In genomic region chr19:2345794-2346663, GRCh38 we compare ENCODE assay signal across 12 cellular contexts. TPM values are rescaled to one million over a fixed set of nuclear protein-coding genes. Genes with fewer than 3 reads are reported as not detected.
DNase-seq lines count a peak whose midpoint lies in the region; ATAC-seq, FAIRE-seq and TF ChIP-seq lines count a peak whose summit lies in the region.
"Had no signal": no experiment of that assay in that cellular context is flagged by ENCODE, and none has a peak within 500 bp of the region (broad histone marks: within the 10 kb centered on the region; RNA-seq: fewer than 3 reads in every experiment).

No MANE protein-coding gene starts in this region.

- FAIRE-seq in frontal cortex (lab: Jason Lieb, UNC), result no peak

- H3K4me3 Mint-ChIP-seq in stimulated activated naive B cell treated with anti-CD40 and anti-IgM and Interleukin-4, amounts not matched to agents 10 μg/mL and 1 μg/mL and 100 μg/mL, for 72 hours, result no peak overlapping the region
- H3K4me3 Mint-ChIP-seq in chondrocyte (ENCODE audit: unreplicated experiment), result no peak overlapping the region
- H3K4me3 Mint-ChIP-seq: dendritic cell treated with granulocyte-macrophage colony-stimulating factor and Interleukin-4, amounts not matched to agents 40 ng/mL and 50 ng/mL, for 4 days had no signal

- peak overlapping the region; percentile 2 for H3K27ac Mint-ChIP-seq in stimulated activated naive B cell treated with anti-CD40 and anti-IgM and Interleukin-4, amounts not matched to agents 10 μg/mL and 1 μg/mL and 100 μg/mL, for 72 hours
- H3K27ac Mint-ChIP-seq in chondrocyte (ENCODE audit: unreplicated experiment), result no peak overlapping the region
- H3K27ac Mint-ChIP-seq: dendritic cell treated with granulocyte-macrophage colony-stimulating factor and Interleukin-4, amounts not matched to agents 40 ng/mL and 50 ng/mL, for 4 days had no signal

- no peak for ATAC-seq in stimulated activated naive B cell treated with anti-CD40 and anti-IgM and Interleukin-4, amounts not matched to agents 10 μg/mL and 1 μg/mL and 100 μg/mL, for 72 hours (replicated peaks)
- ATAC-seq in HG03520 (IDR thresholded peaks at IDR 0.05; ENCODE audit: unreplicated experiment), result no peak

- H3K36me3 Mint-ChIP-seq in stimulated activated naive B cell treated with anti-CD40 and anti-IgM and Interleukin-4, amounts not matched to agents 10 μg/mL and 1 μg/mL and 100 μg/mL, for 72 hours, result peaks cover 6 to 14% of the 10 kb centered on the region in 2 donors
- peaks cover 2% of the 10 kb centered on the region for H3K36me3 Mint-ChIP-seq in chondrocyte (ENCODE audit: low read depth)

- TF ChIP-seq CTCF in fibroblast of mammary gland (conservative IDR thresholded peaks at IDR 0.05; ENCODE audit: control insufficient read depth, insufficient read depth, low read depth, low read length), result no peak
- TF ChIP-seq CTCF in chondrocyte (IDR thresholded peaks at IDR 0.05), result no peak

- peak; percentile 34 for DNase-seq in NCI-H345 (lab: John Stamatoyannopoulos, UW)
- no peak for DNase-seq in NCI-H345 treated with DMSO at 0.1 percent for 48 hours (lab: John Stamatoyannopoulos, UW; ENCODE audit: unreplicated experiment)
- DNase-seq in NCI-H774 (lab: John Stamatoyannopoulos, UW), result peak; percentile 82
- peak; percentile 18 for DNase-seq in fibroblast of mammary gland (ENCODE audit: low read depth)
- DNase-seq in stimulated activated naive B cell treated with anti-CD40 and anti-IgM and Interleukin-4, amounts not matched to agents 10 μg/mL and 1 μg/mL and 100 μg/mL, for 72 hours, result no peak
- DNase-seq in chondrocyte (ENCODE audit: low spot score), result no peak
- DNase-seq in frontal cortex (ENCODE audit: low spot score in 2 of 2), result no peak
- DNase-seq: activated gamma-delta T cell; NCI-H1048; stimulated activated CD4-positive, alpha-beta T cell treated with anti-CD3 and anti-CD28 coated beads, Interleukin-12 subunit alpha, Interleukin-12 subunit beta, amount 100 ng/mL, for 4 hours had no signal

- no peaks in the 10 kb centered on the region for H3K9me3 Mint-ChIP-seq in stimulated activated naive B cell treated with anti-CD40 and anti-IgM and Interleukin-4, amounts not matched to agents 10 μg/mL and 1 μg/mL and 100 μg/mL, for 72 hours
- no peaks in the 10 kb centered on the region for H3K9me3 Mint-ChIP-seq in chondrocyte (ENCODE audit: low read depth)
- H3K9me3 Mint-ChIP-seq: dendritic cell treated with granulocyte-macrophage colony-stimulating factor and Interleukin-4, amounts not matched to agents 40 ng/mL and 50 ng/mL, for 4 days had no signal

- no peak overlapping the region for H3K4me3 ChIP-seq in fibroblast of mammary gland (ENCODE audit: control insufficient read depth, low read depth, low read length)

- H3K27me3 Mint-ChIP-seq in stimulated activated naive B cell treated with anti-CD40 and anti-IgM and Interleukin-4, amounts not matched to agents 10 μg/mL and 1 μg/mL and 100 μg/mL, for 72 hours, result no peaks in the 10 kb centered on the region
- no peaks in the 10 kb centered on the region for H3K27me3 Mint-ChIP-seq in chondrocyte (ENCODE audit: low read depth)
- H3K27me3 Mint-ChIP-seq: dendritic cell treated with granulocyte-macrophage colony-stimulating factor and Interleukin-4, amounts not matched to agents 40 ng/mL and 50 ng/mL, for 4 days had no signal

- H3K4me1 Mint-ChIP-seq in stimulated activated naive B cell treated with anti-CD40 and anti-IgM and Interleukin-4, amounts not matched to agents 10 μg/mL and 1 μg/mL and 100 μg/mL, for 72 hours, result peaks cover 0 to 3% of the 10 kb centered on the region in 2 donors
- no peaks in the 10 kb centered on the region for H3K4me1 Mint-ChIP-seq in chondrocyte (ENCODE audit: low read depth)

RNA-seq across cellular contexts. Expression of gene TMPRSS9, which starts 14.0 kb away (rescaled TPM):
- total RNA-seq in chondrocyte (0.15 to 0.26 TPM in 2 of 3 replicates, not detected in the other), frontal cortex (0.41 TPM)

RNA-seq across cellular contexts. Expression of gene SPPL2B, which starts 17.5 kb away (rescaled TPM):
- 48.9 to 67.0 TPM (median 51.4 TPM) in 3 replicates for total RNA-seq in chondrocyte
- 16.3 TPM for total RNA-seq in frontal cortex

RNA-seq across cellular contexts. Expression of gene LSM7, which starts 17.6 kb away (rescaled TPM):
- total RNA-seq in chondrocyte, result 73.9 to 88.1 TPM (median 76.2 TPM) in 3 replicates
- total RNA-seq in frontal cortex, result 97.4 TPM

RNA-seq across cellular contexts. Expression of gene LINGO3, which starts 38.1 kb away (rescaled TPM):
- total RNA-seq in chondrocyte, result 0.15 to 0.48 TPM in 2 of 3 replicates, not detected in the other
- total RNA-seq in frontal cortex, result 0.82 TPM

Comparison
In these comparisons a context has a peak if more than half of its experiments do, and no peak if none do; other contexts are left out.
1. DNase-seq: peak in NCI-H345 (single experiment), NCI-H774 (single experiment) and fibroblast of mammary gland (single experiment); none in NCI-H345 treated with DMSO at 0.1 percent for 48 hours (single experiment), stimulated activated naive B cell treated with anti-CD40 and anti-IgM and Interleukin-4, amounts not matched to agents 10 μg/mL and 1 μg/mL and 100 μg/mL, for 72 hours (single experiment), chondrocyte (single experiment) and frontal cortex (0 of 2).